In the genomic region with DNA sequence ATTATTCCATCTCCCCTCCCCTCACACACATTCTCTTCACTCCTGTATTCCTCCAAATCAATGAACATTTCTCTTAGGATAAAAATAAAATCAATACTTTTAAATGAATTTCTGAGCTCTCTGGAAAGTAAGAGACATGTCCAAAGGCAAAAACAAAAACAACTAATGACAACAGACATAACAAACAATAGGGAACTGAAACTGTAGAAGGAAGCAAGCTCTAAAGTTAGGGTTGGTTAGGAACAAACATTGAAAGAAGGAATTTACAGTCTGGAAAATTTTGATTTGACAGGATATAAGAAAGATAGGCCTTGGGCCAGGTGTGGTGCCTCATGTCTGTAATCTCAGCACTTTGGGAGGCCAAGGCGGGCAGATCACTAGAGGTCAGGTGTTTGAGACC, we compare ENCODE assay signal across 18 cellular contexts. TPM values are rescaled to one million over a fixed set of nuclear protein-coding genes. Genes with fewer than 3 reads are reported as not detected.
"Had no signal": no experiment of that assay in that cellular context is flagged by ENCODE, and none has a peak within 500 bp of the region (broad histone marks: within the 10 kb centered on the region; RNA-seq: fewer than 3 reads in every experiment).

No MANE protein-coding gene starts in this region.

- ATAC-seq: heart left ventricle, left colon, left ventricle myocardium superior, pancreas, right cardiac atrium had no signal

- H3K4me3 Mint-ChIP-seq: naive B cell, nephron, type B pancreatic cell had no signal

- H3K4me1 ChIP-seq: pancreas had no signal

- H3K27ac ChIP-seq: heart left ventricle, pancreas had no signal

- H3K36me3 Mint-ChIP-seq: naive B cell, type B pancreatic cell had no signal

- H3K4me1 Mint-ChIP-seq: nephron had no signal

- H3K9me3 ChIP-seq: heart left ventricle, pancreas had no signal

- H3K9me3 Mint-ChIP-seq: nephron, type B pancreatic cell had no signal

- H3K4me3 ChIP-seq: heart left ventricle, lung, pancreas had no signal

- H3K36me3 ChIP-seq: heart left ventricle, pancreas had no signal

- H3K27ac Mint-ChIP-seq: progenitor cell of endocrine pancreas, type B pancreatic cell had no signal

- DNase-seq: effector CD4-positive, alpha-beta T cell; heart left ventricle; hippocampal formation; left colon; left ventricle myocardium superior; mesenchymal stem cell; naive B cell; occipital lobe; pancreas; right cardiac atrium; small intestine; stimulated activated CD4-positive, alpha-beta T cell treated with anti-CD3 and anti-CD28 coated beads, Interleukin-12 subunit alpha, Interleukin-12 subunit beta, amount 100 ng/mL, for 4 hours; stimulated activated naive CD4-positive, alpha-beta T cell treated with Interleukin-2 at 50 U/mL for 16 hours had no signal

- H3K27me3 ChIP-seq: pancreas had no signal

RNA-seq across cellular contexts. Expression of a gene that starts 17.5 kb away (rescaled TPM):
- total RNA-seq: fibroblast of lung, progenitor cell of endocrine pancreas had no signal
- polyA plus RNA-seq: fibroblast of lung had no signal
